In genomic region chr22:42856179-42856864, GRCh38 we compare ENCODE assay signal across 8 cellular contexts. TPM values are rescaled to one million over a fixed set of nuclear protein-coding genes. Genes with fewer than 3 reads are reported as not detected.
DNase-seq lines count a peak whose midpoint lies in the region; ATAC-seq lines count a peak whose summit lies in the region.

No MANE protein-coding gene starts in this region.

- peak overlapping the region; percentile 72 for H3K27ac ChIP-seq in cingulate gyrus (ENCODE audit: low read depth, low read length)

- DNase-seq in ACHN, result peak; percentile 17
- DNase-seq in GM19238 (ENCODE audit: insufficient read length, low spot score), result peak; percentile 50
- DNase-seq in activated CD4-positive, CD25-positive, alpha-beta regulatory T cell (lab: John Stamatoyannopoulos, UW), result peak in 3 of 4 experiments; percentile 26 to 54 (median 51)
- DNase-seq in lung microvascular endothelial cell (ENCODE audit: low read depth in 2 of 2), result peak; percentile 51 to 88
- peak; percentile 19 for DNase-seq in stimulated activated CD8-positive, alpha-beta memory T cell treated with anti-CD3 and anti-CD28 coated beads, Interleukin-15, amount 100 ng/mL, for 1 hour (ENCODE audit: low read depth)
- DNase-seq in globus pallidus (ENCODE audit: low spot score), result no peak

- in situ Hi-C loops in ACHN (cut with HindIII; ENCODE audit: low pct_ligation_motif_present, low pct_unique_long_range_greater_than_20kb, low sequenced_read_pairs), result no loop called here

- ATAC-seq in HG03571 (IDR thresholded peaks at IDR 0.05; ENCODE audit: unreplicated experiment), result peak; percentile 20

RNA-seq across cellular contexts. Expression of gene ARFGAP3, which starts 0.8 kb away (rescaled TPM):
- 45.8 and 55.2 TPM in 2 replicates for total RNA-seq in lung microvascular endothelial cell
